In genomic region chr7:107712906-107713305, GRCh38 we compare ENCODE assay signal across 1 cellular context.
TF ChIP-seq lines count a peak whose summit lies in the region.

No MANE protein-coding gene starts in this region.

TF ChIP-seq in WTC11, 78 proteins besides CTCF, POLR2A, EP300 and RAD21 (continued from another document):
- TF ChIP-seq STAT6 (CRISPR knock-in tag; conservative IDR thresholded peaks at IDR 0.05; ENCODE audit: low read depth): no peak
- TF ChIP-seq MXD4 (CRISPR knock-in tag; IDR thresholded peaks at IDR 0.05; ENCODE audit: borderline replicate concordance): no peak
- no peak for TF ChIP-seq ZMAT4 (CRISPR knock-in tag; IDR thresholded peaks at IDR 0.05)
- no peak for TF ChIP-seq RELA (CRISPR knock-in tag; IDR thresholded peaks at IDR 0.05; ENCODE audit: borderline replicate concordance)
